11 cellular contexts compared by ENCODE assay signal in genomic region chr5:167814828-167815227, GRCh38.
DNase-seq lines count a peak whose midpoint lies in the region; ATAC-seq and TF ChIP-seq lines count a peak whose summit lies in the region.
"Had no signal": no experiment of that assay in that cellular context is flagged by ENCODE, and none has a peak within 500 bp of the region (broad histone marks: within the 10 kb centered on the region; RNA-seq: fewer than 3 reads in every experiment).

No MANE protein-coding gene starts in this region.

- H4K20me1 ChIP-seq in GM23248 (ENCODE audit: insufficient read depth) = no peaks in the 10 kb centered on the region
- H4K20me1 ChIP-seq in SK-N-SH (ENCODE audit: insufficient read depth) = no peaks in the 10 kb centered on the region

- H3K4me2 ChIP-seq in GM23248 (ENCODE audit: unreplicated experiment) (peak overlapping the region; percentile 44), SK-N-SH (peak overlapping the region; percentile 62; the same call in 1 of the 2 replicates), trophoblast cell (ENCODE audit: low read length) (no peak overlapping the region)

- H3K9me2 ChIP-seq in GM23248 (ENCODE audit: insufficient read depth) (no peaks in the 10 kb centered on the region), SK-N-SH (no peaks in the 10 kb centered on the region)

- H3K27me3 Mint-ChIP-seq in activated T-helper 1 cell treated with anti-CD3 and anti-CD28 coated beads, Interleukin-12 subunit alpha, Interleukin-12 subunit beta, Interleukin-2, Interleukin-4 antibody, amounts not matched to agents 30 ng/mL and 10 ng/mL and 1 ng/mL, durations not matched to agents 14 hours and 24 hours and 36 hours (ENCODE audit: insufficient read depth) = no peaks in the 10 kb centered on the region
- H3K27me3 Mint-ChIP-seq: activated T-cell treated with anti-CD3 and anti-CD28 coated beads, Interleukin-2, amount 50 U/mL, for 24 hours had no signal

- H3K27ac Mint-ChIP-seq in activated T-helper 1 cell treated with anti-CD3 and anti-CD28 coated beads, Interleukin-12 subunit alpha, Interleukin-12 subunit beta, Interleukin-2, Interleukin-4 antibody, amounts not matched to agents 30 ng/mL and 10 ng/mL and 1 ng/mL, durations not matched to agents 14 hours and 24 hours and 36 hours = no peak overlapping the region
- H3K27ac Mint-ChIP-seq: activated T-cell treated with anti-CD3 and anti-CD28 coated beads, Interleukin-2, amount 50 U/mL, for 24 hours had no signal

- peak; percentile 97 for DNase-seq in GM23248
- DNase-seq in SK-N-SH = no peak
- DNase-seq in fibroblast of mammary gland (ENCODE audit: low read depth) = peak; percentile 97
- no peak for DNase-seq in trophoblast cell
- DNase-seq in erythroblast (lab: John Stamatoyannopoulos, UW) = no peak
- no peak for DNase-seq in stimulated activated CD4-positive, alpha-beta T cell treated with anti-CD3 and anti-CD28 coated beads, Interleukin-4, amount 100 ng/mL, for 1 hour
- no peak for DNase-seq in activated T-helper 1 cell treated with anti-CD3 and anti-CD28 coated beads, Interleukin-12 subunit alpha, Interleukin-12 subunit beta, Interleukin-2, Interleukin-4 antibody, amounts not matched to agents 30 ng/mL and 10 ng/mL and 1 ng/mL, durations not matched to agents 14 hours and 24 hours and 36 hours (ENCODE audit: low spot score)
- DNase-seq: activated T-cell treated with anti-CD3 and anti-CD28 coated beads, Interleukin-2, amount 50 U/mL, for 24 hours; ovary had no signal

- no peak for TF ChIP-seq POLR2A in erythroblast (IDR thresholded peaks at IDR 0.05; ENCODE audit: low read length)

- no peak overlapping the region for H2AK5ac ChIP-seq in trophoblast cell (ENCODE audit: low read length)

- no peaks in the 10 kb centered on the region for H3K36me3 ChIP-seq in GM23248 (ENCODE audit: low read depth)
- no peaks in the 10 kb centered on the region for H3K36me3 ChIP-seq in SK-N-SH (replicated peaks in 1 of 2; ENCODE audit: control insufficient read depth in 1 of 2, insufficient read depth in 2 of 2, low read length in 1 of 2)
- no peaks in the 10 kb centered on the region for H3K36me3 ChIP-seq in trophoblast cell (ENCODE audit: control insufficient read depth in 1 of 2, insufficient read depth in 2 of 2, low read length in 2 of 2)
- H3K36me3 ChIP-seq: ovary had no signal

- H3K27ac ChIP-seq in GM23248 (peak overlapping the region; percentile 91), SK-N-SH (ENCODE audit: low read depth in 2 of 2, low read length in 1 of 2) (peak overlapping the region in 1 of 2 experiments; percentile 59; a peak in 2 of 4 replicates), trophoblast cell (ENCODE audit: low read depth, low read length) (peak overlapping the region; percentile 45)
- H3K27ac ChIP-seq: coronary artery, ovary had no signal

- no peak overlapping the region for H2BK12ac ChIP-seq in trophoblast cell (ENCODE audit: low read length)

- POLR2A ChIA-PET in SK-N-SH (lab: Yijun Ruan, JAX) = no interaction called here

- peak in 1 of 2 experiments; percentile 32; a peak in 1 of 4 replicates for TF ChIP-seq EP300 in SK-N-SH (IDR thresholded peaks at IDR 0.05; ENCODE audit: borderline replicate concordance in 1 of 2, low read depth in 1 of 2, low read length in 1 of 2)

- peak overlapping the region; percentile 68 for H3K9ac ChIP-seq in GM23248
- H3K9ac ChIP-seq in SK-N-SH = no peak overlapping the region; the same call in 1 of the 2 replicates
- no peak overlapping the region for H3K9ac ChIP-seq in trophoblast cell (ENCODE audit: low read length)

- no peak overlapping the region for H4K8ac ChIP-seq in trophoblast cell (ENCODE audit: low read depth, low read length)

- no peak overlapping the region for H2BK5ac ChIP-seq in trophoblast cell (ENCODE audit: low read depth, low read length, poor library complexity)

- H3K4me1 ChIP-seq in GM23248 (ENCODE audit: insufficient read depth) (peaks cover 59% of the 10 kb centered on the region), SK-N-SH (ENCODE audit: control insufficient read depth in 1 of 2, insufficient read depth in 2 of 2, low read depth in 1 of 2, low read length in 1 of 2) (peaks cover 0 to 13% of the 10 kb centered on the region in 2 experiments; a peak in 1 of 4 replicates), trophoblast cell (ENCODE audit: control insufficient read depth in 1 of 2, insufficient read depth in 2 of 2, low read length in 2 of 2) (peaks cover 0 to 2% of the 10 kb centered on the region in 2 experiments)

- no peak overlapping the region for H4K91ac ChIP-seq in trophoblast cell (ENCODE audit: low read depth, low read length)

- H3K27me3 ChIP-seq in GM23248 (replicated peaks; ENCODE audit: insufficient read depth) (no peaks in the 10 kb centered on the region), SK-N-SH (ENCODE audit: insufficient read depth) (no peaks in the 10 kb centered on the region), trophoblast cell (ENCODE audit: insufficient read depth, low read length) (no peaks in the 10 kb centered on the region)
- H3K27me3 ChIP-seq: ovary had no signal

- H3K79me2 ChIP-seq in GM23248 (ENCODE audit: insufficient read depth) (peaks cover 63% of the 10 kb centered on the region), SK-N-SH (ENCODE audit: insufficient read depth) (no peaks in the 10 kb centered on the region), trophoblast cell (ENCODE audit: control insufficient read depth, insufficient read depth, low read length, poor library complexity) (no peaks in the 10 kb centered on the region)

- H3K79me1 ChIP-seq in trophoblast cell (ENCODE audit: low read length) = no peaks in the 10 kb centered on the region

- H3K9me3 ChIP-seq in GM23248 (ENCODE audit: low read depth) (no peaks in the 10 kb centered on the region), SK-N-SH (no peaks in the 10 kb centered on the region), trophoblast cell (ENCODE audit: insufficient read depth, low read depth, low read length) (peaks cover 2% of the 10 kb centered on the region)
- H3K9me3 ChIP-seq: ovary had no signal

- TF ChIP-seq CTCF in SK-N-SH (IDR thresholded peaks at IDR 0.05) (no peak), fibroblast of mammary gland (conservative IDR thresholded peaks at IDR 0.05; ENCODE audit: control insufficient read depth, insufficient read depth, low read depth, low read length) (no peak)

- intact Hi-C loops in activated T-helper 1 cell treated with anti-CD3 and anti-CD28 coated beads, Interleukin-12 subunit alpha, Interleukin-12 subunit beta, Interleukin-2, Interleukin-4 antibody, amounts not matched to agents 30 ng/mL and 10 ng/mL and 1 ng/mL, durations not matched to agents 14 hours and 24 hours and 36 hours (cut with micrococcal nuclease) = no loop called here

- no peak overlapping the region for H3K4ac ChIP-seq in trophoblast cell (ENCODE audit: low read depth, low read length)

- H4K12ac ChIP-seq in trophoblast cell (ENCODE audit: low read depth, low read length) = no peak overlapping the region

- CTCF ChIA-PET in SK-N-SH (lab: Yijun Ruan, JAX) = interaction anchor here (1.3 kb wide), 1 partner anchor 59 kb away, joined by 3 read pairs; no protein-coding TSS in a partner anchor

- H3K9me3 Mint-ChIP-seq in activated T-helper 1 cell treated with anti-CD3 and anti-CD28 coated beads, Interleukin-12 subunit alpha, Interleukin-12 subunit beta, Interleukin-2, Interleukin-4 antibody, amounts not matched to agents 30 ng/mL and 10 ng/mL and 1 ng/mL, durations not matched to agents 14 hours and 24 hours and 36 hours = no peaks in the 10 kb centered on the region
- H3K9me3 Mint-ChIP-seq: activated T-cell treated with anti-CD3 and anti-CD28 coated beads, Interleukin-2, amount 50 U/mL, for 24 hours had no signal

- no peak overlapping the region for H3K23ac ChIP-seq in trophoblast cell (ENCODE audit: low read length)

- no peak overlapping the region for H3K18ac ChIP-seq in trophoblast cell (ENCODE audit: low read length)

- 0 to 2% methylated on average over 4 of the region's 4 CpGs for WGBS in GM23248 (ENCODE audit: low coverage in 1 of 2, low lambda C conversion rate in 2 of 2, missing lambda C conversion rate in 2 of 2), 2 experiments
- 20% methylated on average over 4 of the region's 4 CpGs for WGBS in SK-N-SH (ENCODE audit: low lambda C conversion rate)
- no CpG with 5 or more reads among the region's 4 CpGs for WGBS in trophoblast cell (ENCODE audit: extremely low coverage, insufficient coverage, insufficient read length)

- H2AFZ ChIP-seq in GM23248 (no peak overlapping the region), SK-N-SH (ENCODE audit: low read depth) (no peak overlapping the region), trophoblast cell (ENCODE audit: insufficient read depth, low read length, poor library complexity) (no peak overlapping the region)

- H3K4me1 Mint-ChIP-seq in activated T-helper 1 cell treated with anti-CD3 and anti-CD28 coated beads, Interleukin-12 subunit alpha, Interleukin-12 subunit beta, Interleukin-2, Interleukin-4 antibody, amounts not matched to agents 30 ng/mL and 10 ng/mL and 1 ng/mL, durations not matched to agents 14 hours and 24 hours and 36 hours (ENCODE audit: low read depth) = no peaks in the 10 kb centered on the region

- in situ Hi-C loops in GM23248 (cut with MboI) = loop anchor here (10.0 kb wide), 1 partner anchor 90 kb away; no protein-coding TSS in a partner anchor

- no peaks in the 10 kb centered on the region for H3K36me3 Mint-ChIP-seq in activated T-helper 1 cell treated with anti-CD3 and anti-CD28 coated beads, Interleukin-12 subunit alpha, Interleukin-12 subunit beta, Interleukin-2, Interleukin-4 antibody, amounts not matched to agents 30 ng/mL and 10 ng/mL and 1 ng/mL, durations not matched to agents 14 hours and 24 hours and 36 hours (ENCODE audit: low read depth)

- no peak for TF ChIP-seq RAD21 in SK-N-SH (IDR thresholded peaks at IDR 0.05; ENCODE audit: low read length)

- H3K4me3 ChIP-seq in GM23248 (no peak overlapping the region), SK-N-SH (ENCODE audit: low read depth in 2 of 2, low read length in 1 of 2) (no peak overlapping the region), fibroblast of mammary gland (ENCODE audit: control insufficient read depth, low read depth, low read length) (no peak overlapping the region), trophoblast cell (ENCODE audit: low read depth, low read length) (no peak overlapping the region)
- H3K4me3 ChIP-seq: coronary artery, ovary had no signal

- no peak for ATAC-seq in GM21526 (IDR thresholded peaks at IDR 0.05; ENCODE audit: low FRiP score, unreplicated experiment)

- peaks cover 38% of the 10 kb centered on the region for H3F3A ChIP-seq in GM23248 (ENCODE audit: insufficient read depth)
- H3F3A ChIP-seq in SK-N-SH (replicated peaks; ENCODE audit: insufficient read depth) = no peaks in the 10 kb centered on the region

- no peak overlapping the region for H3K14ac ChIP-seq in trophoblast cell (ENCODE audit: low read length)

- no peak overlapping the region for H3K4me3 Mint-ChIP-seq in activated T-helper 1 cell treated with anti-CD3 and anti-CD28 coated beads, Interleukin-12 subunit alpha, Interleukin-12 subunit beta, Interleukin-2, Interleukin-4 antibody, amounts not matched to agents 30 ng/mL and 10 ng/mL and 1 ng/mL, durations not matched to agents 14 hours and 24 hours and 36 hours
- H3K4me3 Mint-ChIP-seq: activated T-cell treated with anti-CD3 and anti-CD28 coated beads, Interleukin-2, amount 50 U/mL, for 24 hours had no signal

- H2BK120ac ChIP-seq in trophoblast cell (ENCODE audit: insufficient read depth, low read length, poor library complexity) = no peak overlapping the region

TF ChIP-seq in SK-N-SH, 30 proteins besides CTCF, POLR2A, EP300 and RAD21 (continues in another document):
- TF ChIP-seq SIN3A (IDR thresholded peaks at IDR 0.05; ENCODE audit: borderline replicate concordance, low read depth, low read length) = no peak

Comparison
In these comparisons a context has a peak if more than half of its experiments do, and no peak if none do; other contexts are left out.
1. DNase-seq: peak in GM23248 (single experiment) and fibroblast of mammary gland (single experiment); none in SK-N-SH (single experiment), trophoblast cell (0 of 2), erythroblast (0 of 2), stimulated activated CD4-positive, alpha-beta T cell treated with anti-CD3 and anti-CD28 coated beads, Interleukin-4, amount 100 ng/mL, for 1 hour (single experiment) and activated T-helper 1 cell treated with anti-CD3 and anti-CD28 coated beads, Interleukin-12 subunit alpha, Interleukin-12 subunit beta, Interleukin-2, Interleukin-4 antibody, amounts not matched to agents 30 ng/mL and 10 ng/mL and 1 ng/mL, durations not matched to agents 14 hours and 24 hours and 36 hours (single experiment).